Comparison of ENCODE assay signal across 17 cellular contexts in the genomic region with DNA sequence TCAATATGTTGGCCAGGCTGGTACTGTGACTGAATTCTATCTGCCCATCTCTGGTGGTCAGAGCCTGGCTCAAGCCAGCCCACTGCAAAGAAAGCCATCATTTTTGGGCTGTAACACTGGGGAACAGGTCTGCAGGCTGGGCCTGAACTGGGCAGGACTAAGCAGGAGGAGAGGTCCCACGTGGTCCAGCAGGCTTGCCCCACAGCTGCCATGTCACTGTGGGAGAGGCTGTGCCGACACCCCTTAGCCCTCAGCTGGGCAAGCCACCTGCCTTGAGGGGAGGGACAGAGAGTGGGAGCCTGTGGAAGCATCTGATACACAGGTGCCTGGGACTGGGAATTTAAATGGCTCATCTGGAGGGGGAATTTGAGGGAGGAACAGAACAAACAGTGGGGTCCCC.
"Had no signal": no experiment of that assay in that cellular context is flagged by ENCODE, and none has a peak within 500 bp of the region (broad histone marks: within the 10 kb centered on the region; RNA-seq: fewer than 3 reads in every experiment).

No MANE protein-coding gene starts in this region.

- H3K9me3 Mint-ChIP-seq: activated naive CD4-positive, alpha-beta T cell treated with anti-CD3 and anti-CD28 coated beads, Interleukin-2, amount 50 U/mL, for 24 hours; activated T-cell treated with anti-CD3 and anti-CD28 coated beads, Interleukin-2, amount 50 U/mL, for 4 hours; nephron progenitor cell had no signal

- H3K4me1 ChIP-seq: ascending aorta, gastroesophageal sphincter, heart left ventricle, tibial artery, uterus had no signal

- H3K4me3 ChIP-seq: ascending aorta, coronary artery, gastroesophageal sphincter, heart left ventricle, spleen, tibial artery, uterus had no signal

- DNase-seq: activated CD4-positive, alpha-beta T cell treated with anti-CD3 and anti-CD28 coated beads, Interleukin-2, amount 50 U/mL, for 1 hour; activated CD4-positive, CD25-positive, alpha-beta regulatory T cell treated with anti-CD3 and anti-CD28 coated beads, Interleukin-2, amount 50 U/mL, for 72 hours; activated CD8-positive, alpha-beta memory T cell treated with anti-CD3 and anti-CD28 coated beads, Interleukin-2, amount 50 U/mL, for 4 hours; activated gamma-delta T cell; activated T-cell treated with anti-CD3 and anti-CD28 coated beads, Interleukin-2, amount 50 U/mL, for 4 hours; heart left ventricle; nephron progenitor cell; posterior cingulate gyrus; spleen; stimulated activated CD4-positive, alpha-beta T cell treated with anti-CD3 and anti-CD28 coated beads, Interleukin-4, amount 100 ng/mL, for 4 hours; stimulated activated naive CD4-positive, alpha-beta T cell treated with Interleukin-2 at 50 U/mL for 16 hours; tibial artery; uterus had no signal

- H3K4me1 Mint-ChIP-seq: activated naive CD4-positive, alpha-beta T cell treated with anti-CD3 and anti-CD28 coated beads, Interleukin-2, amount 50 U/mL, for 24 hours; nephron progenitor cell had no signal

- H3K4me3 Mint-ChIP-seq: activated naive CD4-positive, alpha-beta T cell treated with anti-CD3 and anti-CD28 coated beads, Interleukin-2, amount 50 U/mL, for 24 hours; activated T-cell treated with anti-CD3 and anti-CD28 coated beads, Interleukin-2, amount 50 U/mL, for 4 hours; nephron progenitor cell had no signal

- ATAC-seq: activated T-cell treated with anti-CD3 and anti-CD28 coated beads, Interleukin-2, amount 50 U/mL, for 4 hours; gastroesophageal sphincter; heart left ventricle had no signal

- H3K27me3 ChIP-seq: ascending aorta, gastroesophageal sphincter, heart left ventricle, spleen, tibial artery, uterus had no signal

- H3K27ac ChIP-seq: ascending aorta, coronary artery, gastroesophageal sphincter, heart left ventricle, spleen, tibial artery, uterus had no signal

- H3K36me3 ChIP-seq: uterus had no signal

- H3K9me3 ChIP-seq: ascending aorta, gastroesophageal sphincter, heart left ventricle, spleen, tibial artery, uterus had no signal

- H3K27ac Mint-ChIP-seq: activated naive CD4-positive, alpha-beta T cell treated with anti-CD3 and anti-CD28 coated beads, Interleukin-2, amount 50 U/mL, for 24 hours; nephron progenitor cell had no signal

- H3K27me3 Mint-ChIP-seq: activated naive CD4-positive, alpha-beta T cell treated with anti-CD3 and anti-CD28 coated beads, Interleukin-2, amount 50 U/mL, for 24 hours had no signal
